In the genomic region with DNA sequence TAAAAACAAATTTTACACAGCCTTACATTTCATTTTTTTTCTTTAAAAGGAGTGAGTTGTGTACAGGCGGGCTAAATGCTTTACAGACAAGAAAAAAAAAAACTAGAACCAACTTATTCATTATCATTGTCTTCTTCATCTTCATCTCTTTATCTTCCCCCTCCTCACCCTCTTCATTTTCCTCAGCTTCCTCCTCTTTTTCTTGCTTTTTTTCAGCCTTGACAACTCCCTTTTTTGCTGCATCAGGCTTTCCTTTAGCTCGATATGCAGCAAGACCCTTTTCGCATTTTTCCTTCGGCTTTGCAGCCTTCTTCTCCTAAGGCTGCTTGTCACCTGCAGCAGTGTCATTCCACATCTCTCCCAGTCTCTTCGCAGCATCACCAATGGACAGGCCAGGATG, we compare ENCODE assay signal across 2 cellular contexts.
TF ChIP-seq lines count a peak whose summit lies in the region.

No MANE protein-coding gene starts in this region.

TF ChIP-seq in HepG2, 621 proteins besides CTCF, POLR2A, EP300 and RAD21:
- TF ChIP-seq SKI (IDR thresholded peaks at IDR 0.05; ENCODE audit: partially characterized antibody) (no peak), MAFK (conservative IDR thresholded peaks at IDR 0.05 in 1 of 2, IDR thresholded peaks at IDR 0.05 in 1 of 2; ENCODE audit: low read length in 2 of 2) (0 out of 4 replicates have a peak, but pooled peaks have one; percentile 10 to 24)

TF ChIP-seq in K562, 482 proteins besides CTCF, POLR2A, EP300 and RAD21:
- TF ChIP-seq ZFX (CRISPR knock-in tag; IDR thresholded peaks at IDR 0.05) (no peak), ETS2 (tag; IDR thresholded peaks at IDR 0.05; ENCODE audit: borderline replicate concordance, poor library complexity, severe bottlenecking) (no peak), KDM2B (CRISPR knock-in tag; IDR thresholded peaks at IDR 0.05) (no peak), ZNF316 (IDR thresholded peaks at IDR 0.05) (peak; percentile 51), HLTF (IDR thresholded peaks at IDR 0.05) (no peak), C11orf30 (IDR thresholded peaks at IDR 0.05; ENCODE audit: low read depth) (peak; percentile 21; the same call in 1 of the 2 replicates), RFX1 (IDR thresholded peaks at IDR 0.05) (no peak)
